ENCODE assay signal across 10 cellular contexts in the genomic region with DNA sequence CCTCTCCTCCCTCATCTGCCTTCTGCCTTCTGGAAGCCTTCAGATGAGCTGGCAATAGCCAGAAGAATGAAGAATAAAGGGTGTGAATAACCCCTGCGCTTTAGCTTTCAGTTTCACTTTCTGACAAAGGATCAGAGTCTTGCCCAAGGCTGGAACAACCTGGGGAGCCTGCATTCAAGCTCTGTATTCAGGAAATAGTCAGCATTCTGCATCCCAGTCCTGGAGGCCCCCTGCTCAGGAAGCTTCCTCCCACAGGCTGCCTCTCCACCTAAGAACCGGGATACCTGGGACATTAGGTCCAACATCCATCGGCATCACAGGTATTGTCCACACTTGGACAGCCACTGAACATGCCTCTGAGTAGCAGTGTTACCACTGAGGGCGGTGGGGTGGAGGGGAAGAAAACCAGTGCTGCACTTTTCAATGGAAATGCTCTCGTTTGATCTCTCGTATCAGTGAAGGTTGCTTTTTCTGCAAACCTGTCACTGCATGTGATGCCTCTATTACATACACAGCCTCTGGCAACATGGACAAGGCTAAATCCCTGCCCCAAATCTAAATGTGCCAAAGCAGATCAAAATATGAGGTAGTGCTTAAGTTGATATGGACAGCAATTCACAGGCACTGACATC. TPM values are rescaled to one million over a fixed set of nuclear protein-coding genes. Genes with fewer than 3 reads are reported as not detected.
DNase-seq lines count a peak whose midpoint lies in the region; ATAC-seq lines count a peak whose summit lies in the region.
"Had no signal": no experiment of that assay in that cellular context is flagged by ENCODE, and none has a peak within 500 bp of the region (broad histone marks: within the 10 kb centered on the region; RNA-seq: fewer than 3 reads in every experiment).

No MANE protein-coding gene starts in this region.

- ATAC-seq in stimulated activated naive CD8-positive, alpha-beta T cell treated with anti-CD3 and anti-CD28 coated beads, Interleukin-15, amount 100 ng/mL, for 72 hours = peak; percentile 52

- no peaks in the 10 kb centered on the region for H3K9me3 Mint-ChIP-seq in activated CD4-positive, alpha-beta T cell treated with anti-CD3 and anti-CD28 coated beads, Interleukin-2, amount 10 ng/mL, durations not matched to agents 24 days and 14 days
- no peaks in the 10 kb centered on the region for H3K9me3 Mint-ChIP-seq in stimulated activated naive CD8-positive, alpha-beta T cell treated with anti-CD3 and anti-CD28 coated beads, Interleukin-15, amount 100 ng/mL, for 72 hours
- H3K9me3 Mint-ChIP-seq in activated naive CD4-positive, alpha-beta T cell treated with anti-CD3 and anti-CD28 coated beads, Interleukin-2, amount 10 ng/mL, durations not matched to agents 7 days and 5 days = no peaks in the 10 kb centered on the region
- H3K9me3 Mint-ChIP-seq: nephron had no signal

- DNase-seq in activated CD4-positive, alpha-beta T cell treated with anti-CD3 and anti-CD28 coated beads, Interleukin-2, amount 10 ng/mL, durations not matched to agents 24 days and 14 days = peak; percentile 68
- DNase-seq in activated CD4-positive, alpha-beta T cell treated with anti-CD3 and anti-CD28 coated beads for 48 hours = no peak
- DNase-seq in NCI-H774 (lab: John Stamatoyannopoulos, UW) = peak; percentile 11
- peak; percentile 8 for DNase-seq in fibroblast of peridontal ligament (ENCODE audit: extremely low read depth)
- DNase-seq in stimulated activated naive CD8-positive, alpha-beta T cell treated with anti-CD3 and anti-CD28 coated beads, Interleukin-15, amount 100 ng/mL, for 72 hours = no peak
- no peak for DNase-seq in NOMO-1 treated with DMSO at 0.1 percent for 48 hours (lab: John Stamatoyannopoulos, UW; ENCODE audit: unreplicated experiment)
- DNase-seq in T-helper 1 cell = no peak
- DNase-seq in activated naive CD4-positive, alpha-beta T cell treated with anti-CD3 and anti-CD28 coated beads, Interleukin-2, amount 10 ng/mL, durations not matched to agents 7 days and 5 days = no peak
- DNase-seq: NCI-H187 treated with DMSO at 0.1 percent for 48 hours had no signal

- no peaks in the 10 kb centered on the region for H3K27me3 Mint-ChIP-seq in activated CD4-positive, alpha-beta T cell treated with anti-CD3 and anti-CD28 coated beads, Interleukin-2, amount 10 ng/mL, durations not matched to agents 24 days and 14 days
- no peaks in the 10 kb centered on the region for H3K27me3 Mint-ChIP-seq in stimulated activated naive CD8-positive, alpha-beta T cell treated with anti-CD3 and anti-CD28 coated beads, Interleukin-15, amount 100 ng/mL, for 72 hours
- H3K27me3 Mint-ChIP-seq in activated naive CD4-positive, alpha-beta T cell treated with anti-CD3 and anti-CD28 coated beads, Interleukin-2, amount 10 ng/mL, durations not matched to agents 7 days and 5 days = no peaks in the 10 kb centered on the region

- intact Hi-C loops in activated CD4-positive, alpha-beta T cell treated with anti-CD3 and anti-CD28 coated beads, Interleukin-2, amount 10 ng/mL, durations not matched to agents 24 days and 14 days (cut with micrococcal nuclease) = no loop called here

- H3K4me3 Mint-ChIP-seq in activated CD4-positive, alpha-beta T cell treated with anti-CD3 and anti-CD28 coated beads, Interleukin-2, amount 10 ng/mL, durations not matched to agents 24 days and 14 days = no peak overlapping the region
- H3K4me3 Mint-ChIP-seq in stimulated activated naive CD8-positive, alpha-beta T cell treated with anti-CD3 and anti-CD28 coated beads, Interleukin-15, amount 100 ng/mL, for 72 hours = peak overlapping the region in 1 of 2 donors; percentile 18
- no peak overlapping the region for H3K4me3 Mint-ChIP-seq in activated naive CD4-positive, alpha-beta T cell treated with anti-CD3 and anti-CD28 coated beads, Interleukin-2, amount 10 ng/mL, durations not matched to agents 7 days and 5 days
- H3K4me3 Mint-ChIP-seq: nephron had no signal

- H3K4me1 Mint-ChIP-seq in activated CD4-positive, alpha-beta T cell treated with anti-CD3 and anti-CD28 coated beads, Interleukin-2, amount 10 ng/mL, durations not matched to agents 24 days and 14 days = peaks cover 8% of the 10 kb centered on the region
- peaks cover 5% of the 10 kb centered on the region for H3K4me1 Mint-ChIP-seq in stimulated activated naive CD8-positive, alpha-beta T cell treated with anti-CD3 and anti-CD28 coated beads, Interleukin-15, amount 100 ng/mL, for 72 hours
- peaks cover 7% of the 10 kb centered on the region for H3K4me1 Mint-ChIP-seq in activated naive CD4-positive, alpha-beta T cell treated with anti-CD3 and anti-CD28 coated beads, Interleukin-2, amount 10 ng/mL, durations not matched to agents 7 days and 5 days
- H3K4me1 Mint-ChIP-seq: nephron had no signal

- CTCF ChIA-PET in activated naive CD4-positive, alpha-beta T cell treated with anti-CD3 and anti-CD28 coated beads, Interleukin-2, amount 10 ng/mL, durations not matched to agents 7 days and 5 days (lab: Charles Lee) = no interaction called here

- H3K36me3 Mint-ChIP-seq in activated CD4-positive, alpha-beta T cell treated with anti-CD3 and anti-CD28 coated beads, Interleukin-2, amount 10 ng/mL, durations not matched to agents 24 days and 14 days (ENCODE audit: low read depth) = no peaks in the 10 kb centered on the region
- no peaks in the 10 kb centered on the region for H3K36me3 Mint-ChIP-seq in activated naive CD4-positive, alpha-beta T cell treated with anti-CD3 and anti-CD28 coated beads, Interleukin-2, amount 10 ng/mL, durations not matched to agents 7 days and 5 days

- H3K27ac Mint-ChIP-seq in activated CD4-positive, alpha-beta T cell treated with anti-CD3 and anti-CD28 coated beads, Interleukin-2, amount 10 ng/mL, durations not matched to agents 24 days and 14 days = no peak overlapping the region
- no peak overlapping the region for H3K27ac Mint-ChIP-seq in stimulated activated naive CD8-positive, alpha-beta T cell treated with anti-CD3 and anti-CD28 coated beads, Interleukin-15, amount 100 ng/mL, for 72 hours
- no peak overlapping the region for H3K27ac Mint-ChIP-seq in activated naive CD4-positive, alpha-beta T cell treated with anti-CD3 and anti-CD28 coated beads, Interleukin-2, amount 10 ng/mL, durations not matched to agents 7 days and 5 days
- H3K27ac Mint-ChIP-seq: nephron had no signal

RNA-seq across cellular contexts. Expression of a gene that starts 39.8 kb away (rescaled TPM):
- total RNA-seq in activated CD4-positive, alpha-beta T cell treated with anti-CD3 and anti-CD28 coated beads, Interleukin-2, amount 10 ng/mL, durations not matched to agents 24 days and 14 days = 7.4 TPM in 2 replicates

Comparison
In these comparisons a context has a peak if more than half of its experiments do, and no peak if none do; other contexts are left out.
1. DNase-seq: peak in activated CD4-positive, alpha-beta T cell treated with anti-CD3 and anti-CD28 coated beads, Interleukin-2, amount 10 ng/mL, durations not matched to agents 24 days and 14 days (single experiment), NCI-H774 (single experiment) and fibroblast of peridontal ligament (single experiment); none in activated CD4-positive, alpha-beta T cell treated with anti-CD3 and anti-CD28 coated beads for 48 hours (single experiment), stimulated activated naive CD8-positive, alpha-beta T cell treated with anti-CD3 and anti-CD28 coated beads, Interleukin-15, amount 100 ng/mL, for 72 hours (0 of 2), NOMO-1 treated with DMSO at 0.1 percent for 48 hours (single experiment), T-helper 1 cell (0 of 5) and activated naive CD4-positive, alpha-beta T cell treated with anti-CD3 and anti-CD28 coated beads, Interleukin-2, amount 10 ng/mL, durations not matched to agents 7 days and 5 days (single experiment).